1 cellular context compared by ENCODE assay signal in genomic region chr7:158498443-158499108, GRCh38.
TF ChIP-seq lines count a peak whose summit lies in the region.

No MANE protein-coding gene starts in this region.

TF ChIP-seq in HepG2, 621 proteins besides CTCF, POLR2A, EP300 and RAD21 (continued from another document):
- TF ChIP-seq MAX (IDR thresholded peaks at IDR 0.05) (peak; percentile 69), SIX4 (CRISPR knock-in tag; IDR thresholded peaks at IDR 0.05) (no peak), NPAS2 (CRISPR knock-in tag; IDR thresholded peaks at IDR 0.05; ENCODE audit: borderline replicate concordance) (no peak), ZNF768 (CRISPR knock-in tag; IDR thresholded peaks at IDR 0.05) (no peak), MAFG (CRISPR knock-in tag; IDR thresholded peaks at IDR 0.05) (no peak), ZNF547 (CRISPR knock-in tag; IDR thresholded peaks at IDR 0.05) (no peak), SOX5 (CRISPR knock-in tag; IDR thresholded peaks at IDR 0.05; ENCODE audit: borderline replicate concordance) (peak; percentile 74), ETS1 (CRISPR knock-in tag; IDR thresholded peaks at IDR 0.05) (no peak), KDM1A (CRISPR knock-in tag; IDR thresholded peaks at IDR 0.05) (0 out of 2 replicates have a peak, but pooled peaks have one; percentile 37), ZNF563 (CRISPR knock-in tag; IDR thresholded peaks at IDR 0.05) (no peak), ZNF18 (CRISPR knock-in tag; IDR thresholded peaks at IDR 0.05; ENCODE audit: insufficient replicate concordance) (no peak), ZNF607 (CRISPR knock-in tag; IDR thresholded peaks at IDR 0.05; ENCODE audit: borderline replicate concordance) (no peak), SMARCE1 (IDR thresholded peaks at IDR 0.05; ENCODE audit: borderline replicate concordance) (no peak), EHMT2 (IDR thresholded peaks at IDR 0.05; ENCODE audit: borderline replicate concordance, low read depth, low read length) (no peak), ZNF550 (CRISPR knock-in tag; IDR thresholded peaks at IDR 0.05; ENCODE audit: borderline replicate concordance) (no peak), THYN1 (CRISPR knock-in tag; IDR thresholded peaks at IDR 0.05; ENCODE audit: borderline replicate concordance, low read depth) (no peak), CBX5 (CRISPR knock-in tag; IDR thresholded peaks at IDR 0.05; ENCODE audit: borderline replicate concordance) (no peak), ZBTB21 (CRISPR knock-in tag; IDR thresholded peaks at IDR 0.05) (no peak), SKIL (CRISPR knock-in tag; IDR thresholded peaks at IDR 0.05; ENCODE audit: borderline replicate concordance) (no peak), ZBTB33 (CRISPR knock-in tag; IDR thresholded peaks at IDR 0.05) (no peak), ZNF850 (CRISPR knock-in tag; conservative IDR thresholded peaks at IDR 0.05) (no peak), ATRX (CRISPR knock-in tag; IDR thresholded peaks at IDR 0.05; ENCODE audit: borderline replicate concordance) (no peak), ZNF546 (CRISPR knock-in tag; conservative IDR thresholded peaks at IDR 0.05) (no peak), ZNF7 (CRISPR knock-in tag; IDR thresholded peaks at IDR 0.05) (no peak), GTF3A (CRISPR knock-in tag; conservative IDR thresholded peaks at IDR 0.05) (no peak), FOSL1 (CRISPR knock-in tag; IDR thresholded peaks at IDR 0.05; ENCODE audit: borderline replicate concordance) (no peak), SNRNP70 (IDR thresholded peaks at IDR 0.05; ENCODE audit: low read depth, low read length) (no peak), SRSF4 (IDR thresholded peaks at IDR 0.05; ENCODE audit: low read depth, low read length, poor library complexity, severe bottlenecking) (no peak)
